Comparison of ENCODE assay signal across 11 cellular contexts in genomic region chr14:93967637-93968250, GRCh38. TPM values are rescaled to one million over a fixed set of nuclear protein-coding genes. Genes with fewer than 3 reads are reported as not detected.
DNase-seq lines count a peak whose midpoint lies in the region; ATAC-seq and TF ChIP-seq lines count a peak whose summit lies in the region.
"Had no signal": no experiment of that assay in that cellular context is flagged by ENCODE, and none has a peak within 500 bp of the region (broad histone marks: within the 10 kb centered on the region; RNA-seq: fewer than 3 reads in every experiment).

No MANE protein-coding gene starts in this region.

- H3K4me1 Mint-ChIP-seq in effector memory CD8-positive, alpha-beta T cell (ENCODE audit: low read depth in 2 of 2) = peaks cover 48 to 56% of the 10 kb centered on the region in 2 donors
- H3K4me1 Mint-ChIP-seq in type B pancreatic cell (ENCODE audit: unreplicated experiment) = no peaks in the 10 kb centered on the region
- peaks cover 78% of the 10 kb centered on the region for H3K4me1 Mint-ChIP-seq in activated CD4-positive, alpha-beta memory T cell treated with anti-CD3 and anti-CD28 coated beads for 36 hours (ENCODE audit: low read depth)

- TF ChIP-seq CTCF in GM12864 (IDR thresholded peaks at IDR 0.05; ENCODE audit: low read depth, low read length, missing control alignments) (no peak), type B pancreatic cell (conservative IDR thresholded peaks at IDR 0.05) (no peak)

- no peaks in the 10 kb centered on the region for H3K27me3 Mint-ChIP-seq in effector memory CD8-positive, alpha-beta T cell
- peaks cover 8% of the 10 kb centered on the region for H3K27me3 Mint-ChIP-seq in type B pancreatic cell
- no peaks in the 10 kb centered on the region for H3K27me3 Mint-ChIP-seq in activated CD4-positive, alpha-beta memory T cell treated with anti-CD3 and anti-CD28 coated beads for 36 hours
- H3K27me3 Mint-ChIP-seq: brain had no signal

- peak overlapping the region; percentile 35 to 44 for H3K27ac Mint-ChIP-seq in effector memory CD8-positive, alpha-beta T cell
- no peak overlapping the region for H3K27ac Mint-ChIP-seq in type B pancreatic cell
- H3K27ac Mint-ChIP-seq in activated CD4-positive, alpha-beta memory T cell treated with anti-CD3 and anti-CD28 coated beads for 36 hours = no peak overlapping the region
- H3K27ac Mint-ChIP-seq: brain had no signal

- H3K4me3 ChIP-seq in GM12864 (ENCODE audit: low read depth, low read length) = no peak overlapping the region

- intact Hi-C loops in head of caudate nucleus (cut with DNase I) = no loop called here
- intact Hi-C loops in activated CD4-positive, alpha-beta memory T cell treated with anti-CD3 and anti-CD28 coated beads for 36 hours (cut with micrococcal nuclease) = no loop called here

- peaks cover 9% of the 10 kb centered on the region for H3K36me3 Mint-ChIP-seq in effector memory CD8-positive, alpha-beta T cell (ENCODE audit: insufficient read depth)
- H3K36me3 Mint-ChIP-seq in type B pancreatic cell = no peaks in the 10 kb centered on the region
- H3K36me3 Mint-ChIP-seq in activated CD4-positive, alpha-beta memory T cell treated with anti-CD3 and anti-CD28 coated beads for 36 hours = peaks cover 12% of the 10 kb centered on the region
- H3K36me3 Mint-ChIP-seq: brain had no signal

- POLR2A ChIA-PET in activated CD4-positive, alpha-beta memory T cell treated with anti-CD3 and anti-CD28 coated beads for 36 hours (lab: Charles Lee) = interaction anchor here (1.4 to 1.8 kb wide), 2 partner anchors 8 to 12 kb away, joined by 7 to 8 read pairs; no protein-coding TSS in a partner anchor

- DNase-seq in GM12864 (ENCODE audit: low read depth) (peak; percentile 95), head of caudate nucleus (no peak), type B pancreatic cell (ENCODE audit: extremely low spot score, unreplicated experiment) (no peak)
- DNase-seq in effector memory CD8-positive, alpha-beta T cell = no peak
- no peak for DNase-seq in activated T-cell treated with anti-CD3 and anti-CD28 coated beads, Interleukin-2, amount 50 U/mL, for 48 hours
- DNase-seq in activated CD4-positive, alpha-beta memory T cell treated with anti-CD3 and anti-CD28 coated beads for 36 hours = no peak
- DNase-seq: stimulated activated CD4-positive, alpha-beta T cell treated with anti-CD3 and anti-CD28 coated beads, Interleukin-2, amount 100 ng/mL, for 48 hours had no signal

- peaks cover 4 to 10% of the 10 kb centered on the region in 2 donors for H3K9me3 Mint-ChIP-seq in effector memory CD8-positive, alpha-beta T cell
- no peaks in the 10 kb centered on the region for H3K9me3 Mint-ChIP-seq in type B pancreatic cell
- no peaks in the 10 kb centered on the region for H3K9me3 Mint-ChIP-seq in activated CD4-positive, alpha-beta memory T cell treated with anti-CD3 and anti-CD28 coated beads for 36 hours

- ATAC-seq in GM21390 (IDR thresholded peaks at IDR 0.05; ENCODE audit: unreplicated experiment) (peak; percentile 38), HG03432 (IDR thresholded peaks at IDR 0.05; ENCODE audit: unreplicated experiment) (peak; percentile 44)
- no peak for ATAC-seq in effector memory CD8-positive, alpha-beta T cell (replicated peaks)

- no peak overlapping the region for H3K4me3 Mint-ChIP-seq in effector memory CD8-positive, alpha-beta T cell
- H3K4me3 Mint-ChIP-seq in type B pancreatic cell = no peak overlapping the region
- no peak overlapping the region for H3K4me3 Mint-ChIP-seq in activated CD4-positive, alpha-beta memory T cell treated with anti-CD3 and anti-CD28 coated beads for 36 hours
- H3K4me3 Mint-ChIP-seq: brain; T-helper 1 cell treated with Interleukin-12 subunit alpha and Interleukin-12 subunit beta and Interleukin-4 antibody, amounts not matched to agents 30 μg/mL and 1 μg/mL, for 36 hours had no signal

- CTCF ChIA-PET in activated CD4-positive, alpha-beta memory T cell treated with anti-CD3 and anti-CD28 coated beads for 36 hours (lab: Charles Lee) = interaction anchor here (0.7 to 19.1 kb wide), 3 partner anchors 16 to 28 kb away, joined by 3 to 425 read pairs (median 3); no protein-coding TSS in a partner anchor

RNA-seq across cellular contexts. Expression of gene ASB2, which starts 8.6 kb away (rescaled TPM):
- total RNA-seq in type B pancreatic cell (ENCODE audit: low replicate concordance) = 0.21 and 0.60 TPM in 2 replicates
- total RNA-seq in activated CD4-positive, alpha-beta memory T cell treated with anti-CD3 and anti-CD28 coated beads for 36 hours = 10 to 100 TPM; 40.6 to 44.6 TPM

RNA-seq across cellular contexts. Expression of gene CCDC197, which starts 29.4 kb away (rescaled TPM):
- not detected in 2 replicates for total RNA-seq in type B pancreatic cell (ENCODE audit: low replicate concordance)
- total RNA-seq in activated CD4-positive, alpha-beta memory T cell treated with anti-CD3 and anti-CD28 coated beads for 36 hours = under 1 TPM; 0.44 to 0.69 TPM

RNA-seq across cellular contexts. Expression of gene FAM181A, which starts 40.6 kb away (rescaled TPM):
- total RNA-seq in type B pancreatic cell (ENCODE audit: low replicate concordance) = 1.2 TPM in 1 of 2 replicates, not detected in the other
- not detected for total RNA-seq in activated CD4-positive, alpha-beta memory T cell treated with anti-CD3 and anti-CD28 coated beads for 36 hours

RNA-seq across cellular contexts. Expression of gene OTUB2, which starts 58.4 kb away (rescaled TPM):
- total RNA-seq in type B pancreatic cell (ENCODE audit: low replicate concordance) = 2.6 and 3.0 TPM in 2 replicates
- 1 to 10 TPM; 2.0 to 2.9 TPM for total RNA-seq in activated CD4-positive, alpha-beta memory T cell treated with anti-CD3 and anti-CD28 coated beads for 36 hours

Comparison
In these comparisons a context has a peak if more than half of its experiments do, and no peak if none do; other contexts are left out.
1. H3K27ac Mint-ChIP-seq: peak in effector memory CD8-positive, alpha-beta T cell (2 of 2); none in type B pancreatic cell (single experiment) and activated CD4-positive, alpha-beta memory T cell treated with anti-CD3 and anti-CD28 coated beads for 36 hours (single experiment).
2. RNA of gene ASB2, which starts 8.6 kb away (total RNA-seq): 40.6 to 44.6 TPM in activated CD4-positive, alpha-beta memory T cell treated with anti-CD3 and anti-CD28 coated beads for 36 hours; 0.21 to 0.60 TPM in type B pancreatic cell; every median in the first group is over 10 times any median in the second.